ENCODE assay signal across 16 cellular contexts in genomic region chr2:56380861-56381260, GRCh38.
DNase-seq lines count a peak whose midpoint lies in the region; TF ChIP-seq lines count a peak whose summit lies in the region.
"Had no signal": no experiment of that assay in that cellular context is flagged by ENCODE, and none has a peak within 500 bp of the region (broad histone marks: within the 10 kb centered on the region; RNA-seq: fewer than 3 reads in every experiment).

No MANE protein-coding gene starts in this region.

- no peaks in the 10 kb centered on the region for H3K9me3 Mint-ChIP-seq in activated T-helper 1 cell treated with anti-CD3 and anti-CD28 coated beads, Interleukin-12 subunit alpha, Interleukin-12 subunit beta, Interleukin-2, Interleukin-4 antibody, amounts not matched to agents 30 ng/mL and 10 ng/mL and 1 ng/mL, durations not matched to agents 14 hours and 24 hours and 36 hours

- WGBS in GM23248 (ENCODE audit: low coverage in 1 of 2, low lambda C conversion rate in 2 of 2, missing lambda C conversion rate in 2 of 2), 2 experiments, result 76 to 77% methylated on average over 2 of the region's 2 CpGs

- H3K27ac ChIP-seq in GM23248, result no peak overlapping the region
- H3K27ac ChIP-seq: C4-2B had no signal

- intact Hi-C loops in activated T-helper 1 cell treated with anti-CD3 and anti-CD28 coated beads, Interleukin-12 subunit alpha, Interleukin-12 subunit beta, Interleukin-2, Interleukin-4 antibody, amounts not matched to agents 30 ng/mL and 10 ng/mL and 1 ng/mL, durations not matched to agents 14 hours and 24 hours and 36 hours (cut with micrococcal nuclease), result no loop called here

- no peaks in the 10 kb centered on the region for H3K36me3 Mint-ChIP-seq in activated T-helper 1 cell treated with anti-CD3 and anti-CD28 coated beads, Interleukin-12 subunit alpha, Interleukin-12 subunit beta, Interleukin-2, Interleukin-4 antibody, amounts not matched to agents 30 ng/mL and 10 ng/mL and 1 ng/mL, durations not matched to agents 14 hours and 24 hours and 36 hours (ENCODE audit: low read depth)

- peak; percentile 57 for DNase-seq in AG10803 (ENCODE audit: low read depth)
- peak; percentile 35 for DNase-seq in EH (ENCODE audit: low read depth)
- peak; percentile 23 for DNase-seq in fibroblast of villous mesenchyme (ENCODE audit: low read depth)
- peak; percentile 25 for DNase-seq in skeletal muscle cell (ENCODE audit: low read depth)
- DNase-seq in GM23248, result no peak
- DNase-seq in activated T-helper 1 cell treated with anti-CD3 and anti-CD28 coated beads, Interleukin-12 subunit alpha, Interleukin-12 subunit beta, Interleukin-2, Interleukin-4 antibody, amounts not matched to agents 30 ng/mL and 10 ng/mL and 1 ng/mL, durations not matched to agents 14 hours and 24 hours and 36 hours (ENCODE audit: low spot score), result no peak
- no peak for DNase-seq in HuH-7 (ENCODE audit: low spot score)
- DNase-seq: ACHN; AML-193; CD4-positive, alpha-beta T cell; DMS153; DMS79; GF-D8; GOT3; H7 had no signal

- H3K4me3 ChIP-seq in AG10803 (ENCODE audit: low read length), result no peak overlapping the region
- no peak overlapping the region for H3K4me3 ChIP-seq in fibroblast of villous mesenchyme (ENCODE audit: low read depth, low read length)
- H3K4me3 ChIP-seq in skeletal muscle cell (ENCODE audit: low read depth, low read length), result no peak overlapping the region
- no peak overlapping the region for H3K4me3 ChIP-seq in GM23248

- H3K36me3 ChIP-seq in GM23248 (ENCODE audit: low read depth), result no peaks in the 10 kb centered on the region

- in situ Hi-C loops in GM23248 (cut with MboI), result no loop called here

- H3F3A ChIP-seq in GM23248 (ENCODE audit: insufficient read depth), result no peaks in the 10 kb centered on the region

- H3K9me3 ChIP-seq in GM23248 (ENCODE audit: low read depth), result no peaks in the 10 kb centered on the region

- H2AFZ ChIP-seq in GM23248, result no peak overlapping the region

- no peak overlapping the region for H3K4me2 ChIP-seq in GM23248 (ENCODE audit: unreplicated experiment)

- H3K79me2 ChIP-seq in GM23248 (ENCODE audit: insufficient read depth), result no peaks in the 10 kb centered on the region

- H3K27ac Mint-ChIP-seq in activated T-helper 1 cell treated with anti-CD3 and anti-CD28 coated beads, Interleukin-12 subunit alpha, Interleukin-12 subunit beta, Interleukin-2, Interleukin-4 antibody, amounts not matched to agents 30 ng/mL and 10 ng/mL and 1 ng/mL, durations not matched to agents 14 hours and 24 hours and 36 hours, result no peak overlapping the region
- H3K27ac Mint-ChIP-seq: CD4-positive, alpha-beta T cell had no signal

- H3K27me3 ChIP-seq in GM23248 (replicated peaks; ENCODE audit: insufficient read depth), result no peaks in the 10 kb centered on the region

- H3K4me1 Mint-ChIP-seq in activated T-helper 1 cell treated with anti-CD3 and anti-CD28 coated beads, Interleukin-12 subunit alpha, Interleukin-12 subunit beta, Interleukin-2, Interleukin-4 antibody, amounts not matched to agents 30 ng/mL and 10 ng/mL and 1 ng/mL, durations not matched to agents 14 hours and 24 hours and 36 hours (ENCODE audit: low read depth), result no peaks in the 10 kb centered on the region

- no peak for TF ChIP-seq CTCF in AG10803 (conservative IDR thresholded peaks at IDR 0.05; ENCODE audit: low read length)
- TF ChIP-seq CTCF in fibroblast of villous mesenchyme (IDR thresholded peaks at IDR 0.05; ENCODE audit: insufficient read depth, low read depth, low read length), result no peak

- no peaks in the 10 kb centered on the region for H3K27me3 Mint-ChIP-seq in activated T-helper 1 cell treated with anti-CD3 and anti-CD28 coated beads, Interleukin-12 subunit alpha, Interleukin-12 subunit beta, Interleukin-2, Interleukin-4 antibody, amounts not matched to agents 30 ng/mL and 10 ng/mL and 1 ng/mL, durations not matched to agents 14 hours and 24 hours and 36 hours (ENCODE audit: insufficient read depth)
- H3K27me3 Mint-ChIP-seq: CD4-positive, alpha-beta T cell had no signal

- H3K4me1 ChIP-seq in GM23248 (ENCODE audit: insufficient read depth), result peaks cover 8% of the 10 kb centered on the region; the same call in 1 of the 2 replicates

- H4K20me1 ChIP-seq in GM23248 (ENCODE audit: insufficient read depth), result no peaks in the 10 kb centered on the region

- no peaks in the 10 kb centered on the region for H3K9me2 ChIP-seq in GM23248 (ENCODE audit: insufficient read depth)

- H3K9ac ChIP-seq in GM23248, result no peak overlapping the region

- no peak overlapping the region for H3K4me3 Mint-ChIP-seq in activated T-helper 1 cell treated with anti-CD3 and anti-CD28 coated beads, Interleukin-12 subunit alpha, Interleukin-12 subunit beta, Interleukin-2, Interleukin-4 antibody, amounts not matched to agents 30 ng/mL and 10 ng/mL and 1 ng/mL, durations not matched to agents 14 hours and 24 hours and 36 hours
- H3K4me3 Mint-ChIP-seq: CD4-positive, alpha-beta T cell had no signal

Comparison
In these comparisons a context has a peak if more than half of its experiments do, and no peak if none do; other contexts are left out.
1. DNase-seq: peak in AG10803 (single experiment), EH (single experiment), fibroblast of villous mesenchyme (single experiment) and skeletal muscle cell (single experiment); none in GM23248 (single experiment), activated T-helper 1 cell treated with anti-CD3 and anti-CD28 coated beads, Interleukin-12 subunit alpha, Interleukin-12 subunit beta, Interleukin-2, Interleukin-4 antibody, amounts not matched to agents 30 ng/mL and 10 ng/mL and 1 ng/mL, durations not matched to agents 14 hours and 24 hours and 36 hours (single experiment) and HuH-7 (single experiment).